Comparison of ENCODE assay signal across 18 cellular contexts in the genomic region with DNA sequence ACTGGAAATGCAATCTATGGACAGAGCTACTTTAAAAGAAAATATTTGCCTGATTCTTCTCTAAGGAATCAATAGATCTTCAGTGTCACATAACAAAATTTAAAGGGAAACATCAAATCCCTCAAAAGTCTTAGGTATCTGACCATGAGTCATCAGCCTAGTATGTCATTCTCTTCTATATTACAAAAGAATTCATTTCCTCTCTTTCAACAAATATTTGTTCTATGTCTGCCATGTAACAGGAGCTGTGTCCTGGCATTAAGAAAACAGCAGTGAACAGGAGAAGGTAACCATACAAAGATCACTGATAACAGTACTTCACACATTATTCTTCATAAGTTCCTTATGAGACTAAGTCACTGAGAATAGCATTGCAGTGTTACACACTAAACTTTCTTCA.
DNase-seq lines count a peak whose midpoint lies in the region; ATAC-seq and TF ChIP-seq lines count a peak whose summit lies in the region.
"Had no signal": no experiment of that assay in that cellular context is flagged by ENCODE, and none has a peak within 500 bp of the region (broad histone marks: within the 10 kb centered on the region; RNA-seq: fewer than 3 reads in every experiment).

No MANE protein-coding gene starts in this region.

- H3K27me3 ChIP-seq in IMR-90 (ENCODE audit: control insufficient read depth, insufficient read depth, low read length) (no peaks in the 10 kb centered on the region), brain microvascular endothelial cell (replicated peaks) (no peaks in the 10 kb centered on the region), tibial artery (no peaks in the 10 kb centered on the region)

- no peak overlapping the region for H4K91ac ChIP-seq in IMR-90 (ENCODE audit: insufficient read depth, low read depth, low read length)

- DNase-seq in Calu3 = peak; percentile 11
- DNase-seq in IMR-90 = peak; percentile 39
- peak; percentile 19 for DNase-seq in brain microvascular endothelial cell
- peak; percentile 37 for DNase-seq in kidney glomerular epithelial cell (lab: John Stamatoyannopoulos, UW)
- DNase-seq in coronary artery (ENCODE audit: low spot score) = no peak
- DNase-seq in substantia nigra (lab: John Stamatoyannopoulos, UW) = no peak
- no peak for DNase-seq in tibial artery
- DNase-seq: activated CD8-positive, alpha-beta memory T cell treated with anti-CD3 and anti-CD28 coated beads for 24 hours; activated gamma-delta T cell treated with Interleukin-2 at 50 U/mL for 16 hours; H7; immature natural killer cell; NCI-H1092 treated with DMSO at 0.1 percent for 48 hours; RPMI8226; stimulated activated CD4-positive, alpha-beta T cell treated with anti-CD3 and anti-CD28 coated beads, Interleukin-4, amount 100 ng/mL, for 1 hour; stimulated activated naive CD4-positive, alpha-beta T cell treated with Interleukin-2 at 50 U/mL for 16 hours had no signal

- TF ChIP-seq CTCF in Calu3 (IDR thresholded peaks at IDR 0.05; ENCODE audit: unreplicated experiment) (no peak), IMR-90 (conservative IDR thresholded peaks at IDR 0.05; ENCODE audit: low read depth, low read length) (no peak), brain microvascular endothelial cell (IDR thresholded peaks at IDR 0.05; ENCODE audit: low read depth, low read length, missing control alignments) (no peak), coronary artery (IDR thresholded peaks at IDR 0.05) (no peak), tibial artery (IDR thresholded peaks at IDR 0.05) (no peak)

- no peaks in the 10 kb centered on the region for H3K79me1 ChIP-seq in IMR-90 (ENCODE audit: low read depth in 1 of 2, low read length in 2 of 2)

- no peak overlapping the region for H3K4me3 Mint-ChIP-seq in Calu3 (ENCODE audit: low read depth, unreplicated experiment)
- H3K4me3 Mint-ChIP-seq: immature natural killer cell had no signal

- CTCF ChIA-PET in Calu3 (lab: Charles Lee) (interaction anchor here (0.6 kb wide), 1 partner anchor 75 kb away, joined by 3 read pairs; no protein-coding TSS in a partner anchor), IMR-90 (lab: Yijun Ruan, JAX) (no interaction called here)

- H3K18ac ChIP-seq in IMR-90 (ENCODE audit: low read depth, low read length) = peak overlapping the region; percentile 68; the same call in 1 of the 2 replicates

- no peaks in the 10 kb centered on the region for H3K9me3 Mint-ChIP-seq in Calu3 (ENCODE audit: low read depth, unreplicated experiment)

- H2BK15ac ChIP-seq in IMR-90 (ENCODE audit: low read depth, low read length) = no peak overlapping the region

- no peaks in the 10 kb centered on the region for H4K20me1 ChIP-seq in IMR-90 (ENCODE audit: insufficient read depth, low read length)

- H3K4me3 ChIP-seq in IMR-90 (ENCODE audit: insufficient read depth, low read depth, low read length) = no peak overlapping the region
- no peak overlapping the region for H3K4me3 ChIP-seq in brain microvascular endothelial cell (ENCODE audit: low read depth, low read length)
- no peak overlapping the region for H3K4me3 ChIP-seq in coronary artery
- no peak overlapping the region for H3K4me3 ChIP-seq in tibial artery

- no peak overlapping the region for H3K56ac ChIP-seq in IMR-90 (ENCODE audit: extremely low read depth, insufficient read depth, low read length)

- ATAC-seq in IMR-90 (ENCODE audit: low read depth) = peak; percentile 36
- no peak for ATAC-seq in HG03432 (IDR thresholded peaks at IDR 0.05; ENCODE audit: unreplicated experiment)
- ATAC-seq: esophagus mucosa had no signal

- POLR2A ChIA-PET in IMR-90 (lab: Charles Lee; ENCODE audit: unreplicated experiment) = no interaction called here

- BruUV-seq in Calu3 (replicated peaks; lab: Mats Ljungman, UMichigan) = no TSS peak
- BruUV-seq in IMR-90 (replicated peaks; lab: Mats Ljungman, UMichigan) = no TSS peak

- H3K9me1 ChIP-seq in IMR-90 (ENCODE audit: insufficient read depth, low read length) = no peaks in the 10 kb centered on the region

- dilution Hi-C loops in IMR-90 (cut with HindIII; ENCODE audit: low sequenced_read_pairs, unreplicated experiment) = no loop called here

- no peak for TF ChIP-seq POLR2A in IMR-90 (IDR thresholded peaks at IDR 0.05; ENCODE audit: low read depth, low read length)

- peak overlapping the region; percentile 43 for H2BK5ac ChIP-seq in IMR-90 (ENCODE audit: low read depth, low read length, poor library complexity, severe bottlenecking)

- H2BK20ac ChIP-seq in IMR-90 (ENCODE audit: low read depth, low read length) = peak overlapping the region; percentile 64

- no peak overlapping the region for H2AFZ ChIP-seq in IMR-90 (replicated peaks; ENCODE audit: low read length, poor library complexity)

- H3K27me3 Mint-ChIP-seq in Calu3 (ENCODE audit: unreplicated experiment) = no peaks in the 10 kb centered on the region

- H3K9me3 ChIP-seq in IMR-90 (ENCODE audit: control insufficient read depth, insufficient read depth, low read length) = no peaks in the 10 kb centered on the region
- no peaks in the 10 kb centered on the region for H3K9me3 ChIP-seq in tibial artery

- no peak overlapping the region for H2AK9ac ChIP-seq in IMR-90 (replicated peaks; ENCODE audit: low read depth, low read length, poor library complexity)

- no peak overlapping the region for H4K5ac ChIP-seq in IMR-90 (ENCODE audit: low read depth, low read length)

- H3K27ac Mint-ChIP-seq in Calu3 (ENCODE audit: unreplicated experiment) = peak overlapping the region; percentile 36
- H3K27ac Mint-ChIP-seq: immature natural killer cell had no signal

- H3K27ac ChIP-seq in IMR-90 (ENCODE audit: insufficient read depth, low read length) = no peak overlapping the region
- no peak overlapping the region for H3K27ac ChIP-seq in brain microvascular endothelial cell
- H3K27ac ChIP-seq in coronary artery = no peak overlapping the region
- no peak overlapping the region for H3K27ac ChIP-seq in substantia nigra (ENCODE audit: low read depth, low read length, poor library complexity, severe bottlenecking)
- no peak overlapping the region for H3K27ac ChIP-seq in tibial artery
- H3K27ac ChIP-seq: C4-2B had no signal

- in situ Hi-C loops in IMR-90 (cut with MboI; ENCODE audit: low sequenced_read_pairs) = no loop called here
- in situ Hi-C loops in brain microvascular endothelial cell (cut with HindIII; ENCODE audit: low pct_ligation_motif_present, low sequenced_read_pairs) = no loop called here

- H3K9ac ChIP-seq in IMR-90 (ENCODE audit: low read depth, low read length) = no peak overlapping the region

- peak overlapping the region in 1 of 2 experiments; percentile 49; a peak in 1 of 4 replicates for H4K8ac ChIP-seq in IMR-90 (ENCODE audit: low read depth in 2 of 2, low read length in 2 of 2)

- peak overlapping the region; percentile 47; the same call in 1 of the 2 replicates for H2BK120ac ChIP-seq in IMR-90 (ENCODE audit: low read depth, low read length)

- no peak overlapping the region for H2AK5ac ChIP-seq in IMR-90 (ENCODE audit: low read depth, low read length)

- intact Hi-C loops in Calu3 (cut with micrococcal nuclease; ENCODE audit: unreplicated experiment) = no loop called here
- intact Hi-C loops in IMR-90 (cut with micrococcal nuclease) = loop anchor here (10.0 kb wide), 1 partner anchor 635 kb away; no protein-coding TSS in a partner anchor
- intact Hi-C loops in tibial artery (cut with DNase I; ENCODE audit: low total_unique reads) = no loop called here

- H3K14ac ChIP-seq in IMR-90 (replicated peaks; ENCODE audit: low read depth, low read length) = no peak overlapping the region

- peak overlapping the region; percentile 7; the same call in 1 of the 2 replicates for H3K4ac ChIP-seq in IMR-90 (ENCODE audit: low read depth, low read length)

- peaks cover 3% of the 10 kb centered on the region; the same call in 1 of the 2 replicates for H3K4me1 ChIP-seq in IMR-90 (ENCODE audit: control insufficient read depth, insufficient read depth, low read length)
- H3K4me1 ChIP-seq in tibial artery = no peaks in the 10 kb centered on the region

- no peak for TF ChIP-seq RAD21 in IMR-90 (IDR thresholded peaks at IDR 0.05; ENCODE audit: low read length)

- H3K36me3 ChIP-seq in IMR-90 (ENCODE audit: control insufficient read depth, insufficient read depth, low read length) (no peaks in the 10 kb centered on the region), brain microvascular endothelial cell (replicated peaks) (no peaks in the 10 kb centered on the region), tibial artery (no peaks in the 10 kb centered on the region)

- H3K4me2 ChIP-seq in IMR-90 (ENCODE audit: low read depth, low read length) = peak overlapping the region; percentile 71; the same call in 1 of the 2 replicates

- H3K4me1 Mint-ChIP-seq in Calu3 (ENCODE audit: low read depth, unreplicated experiment) = peaks cover 26% of the 10 kb centered on the region
- H3K4me1 Mint-ChIP-seq: immature natural killer cell had no signal

- no peak overlapping the region for H3K23ac ChIP-seq in IMR-90 (ENCODE audit: low read depth, low read length)

- no peaks in the 10 kb centered on the region for H3K36me3 Mint-ChIP-seq in Calu3 (ENCODE audit: insufficient read depth, unreplicated experiment)
- H3K36me3 Mint-ChIP-seq: immature natural killer cell had no signal

TF ChIP-seq in IMR-90, 13 proteins besides CTCF, POLR2A, EP300 and RAD21:
- no peak for TF ChIP-seq MAZ (IDR thresholded peaks at IDR 0.05; ENCODE audit: borderline replicate concordance, low read depth, low read length)
- peak; percentile 57; the same call in 1 of the 2 replicates for TF ChIP-seq FOS (IDR thresholded peaks at IDR 0.05; ENCODE audit: low read depth, low read length)

Comparison
In these comparisons a context has a peak if more than half of its experiments do, and no peak if none do; other contexts are left out.
1. DNase-seq: peak in Calu3 (single experiment), IMR-90 (single experiment), brain microvascular endothelial cell (single experiment) and kidney glomerular epithelial cell (single experiment); none in coronary artery (single experiment), substantia nigra (0 of 49) and tibial artery (0 of 2).